ENCODE assay signal across 8 cellular contexts in genomic region chrX:134807039-134807729, GRCh38. TPM values are rescaled to one million over a fixed set of nuclear protein-coding genes. Genes with fewer than 3 reads are reported as not detected.
DNase-seq lines count a peak whose midpoint lies in the region; ATAC-seq and TF ChIP-seq lines count a peak whose summit lies in the region.

No MANE protein-coding gene starts in this region.

- peak overlapping the region; percentile 73 for H3K4me3 Mint-ChIP-seq in endodermal cell

- peak overlapping the region; percentile 91 for H3K27ac Mint-ChIP-seq in endodermal cell

- no peaks in the 10 kb centered on the region for H3K27me3 ChIP-seq in endodermal cell (ENCODE audit: control insufficient read depth, insufficient read depth, low read length, poor library complexity, severe bottlenecking)

- peaks cover 4% of the 10 kb centered on the region for H3K4me1 ChIP-seq in endodermal cell (ENCODE audit: control insufficient read depth, insufficient read depth, low read length)

- DNase-seq in Caki2 (ENCODE audit: low read depth) = peak; percentile 70
- DNase-seq in HUDEP-2 (lab: John Stamatoyannopoulos, UW; ENCODE audit: unreplicated experiment in 76 of 76) = peak in 75 of 76 experiments; percentile 18 to 89 (median 77)
- DNase-seq in NOMO-1 treated with DMSO at 0.1 percent for 48 hours (lab: John Stamatoyannopoulos, UW; ENCODE audit: unreplicated experiment) = peak; percentile 90
- peak; percentile 77 for DNase-seq in activated CD8-positive, alpha-beta memory T cell treated with anti-CD3 and anti-CD28 coated beads, Interleukin-2, amount 50 U/mL, for 1 hour (ENCODE audit: extremely low read depth)
- peak; percentile 92 for DNase-seq in endodermal cell
- peak; percentile 93 for DNase-seq in mesenteric fat pad (ENCODE audit: low spot score)
- DNase-seq in stimulated activated CD8-positive, alpha-beta memory T cell treated with anti-CD3 and anti-CD28 coated beads, Interleukin-15, amount 100 ng/mL, for 1 hour (ENCODE audit: low read depth) = peak; percentile 75

- H3K36me3 Mint-ChIP-seq in endodermal cell (ENCODE audit: low read depth) = peaks cover 16% of the 10 kb centered on the region

- no peak for TF ChIP-seq CTCF in endodermal cell (conservative IDR thresholded peaks at IDR 0.05)

- WGBS in endodermal cell (ENCODE audit: insufficient coverage in 1 of 2, insufficient read length in 1 of 2), 2 experiments = 60% methylated on average over 24 of the region's 30 CpGs; no CpG with 5 or more reads in 1 of the 2 experiments

- peak; percentile 85 for ATAC-seq in GM21390 (IDR thresholded peaks at IDR 0.05; ENCODE audit: unreplicated experiment)

- in situ Hi-C loops in Caki2 (cut with HindIII; ENCODE audit: low pct_unique_long_range_greater_than_20kb, low sequenced_read_pairs) = no loop called here

- peaks cover 45% of the 10 kb centered on the region for H3K9me3 Mint-ChIP-seq in endodermal cell

- H3K9ac ChIP-seq in endodermal cell (ENCODE audit: extremely low read depth, low read length, poor library complexity, severe bottlenecking) = peak overlapping the region; percentile 41

- no peaks in the 10 kb centered on the region for H3K27me3 Mint-ChIP-seq in endodermal cell (ENCODE audit: insufficient read depth)

- no peaks in the 10 kb centered on the region for H3K9me3 ChIP-seq in endodermal cell (ENCODE audit: control insufficient read depth, low read length)

- no peaks in the 10 kb centered on the region for H3K36me3 ChIP-seq in endodermal cell (ENCODE audit: control insufficient read depth, insufficient read depth, low read length)

- peak overlapping the region; percentile 17 for H3K27ac ChIP-seq in endodermal cell (ENCODE audit: low read depth, low read length)

- H3K4me3 ChIP-seq in endodermal cell (ENCODE audit: low read length) = peak overlapping the region; percentile 65

- H3K4me1 Mint-ChIP-seq in endodermal cell = peaks cover 29% of the 10 kb centered on the region

RNA-seq across cellular contexts. Expression of gene PABIR2, which starts 10.2 kb away (rescaled TPM):
- 6.8 and 8.4 TPM in 2 replicates for total RNA-seq in Caki2 (2014; rRNA removed; shearing (Covaris generic); ENCODE audit: low replicate concordance)
- total RNA-seq in endodermal cell (10 to 100 TPM; 40.0 to 60.6 TPM), mesenteric fat pad (13.5 TPM)
- polyA plus RNA-seq in endodermal cell (2013, experiment 1 of 2) = 37.3 TPM
- 33.2 TPM for polyA plus RNA-seq in endodermal cell (2013, experiment 2 of 2)

Comparison
In these comparisons a context has a peak if more than half of its experiments do, and no peak if none do; other contexts are left out.
1. Peak in every context shown above with its lines: DNase-seq, ATAC-seq, H3K4me3 ChIP-seq and H3K27ac ChIP-seq.